ENCODE assay signal across 1 cellular context in the genomic region with DNA sequence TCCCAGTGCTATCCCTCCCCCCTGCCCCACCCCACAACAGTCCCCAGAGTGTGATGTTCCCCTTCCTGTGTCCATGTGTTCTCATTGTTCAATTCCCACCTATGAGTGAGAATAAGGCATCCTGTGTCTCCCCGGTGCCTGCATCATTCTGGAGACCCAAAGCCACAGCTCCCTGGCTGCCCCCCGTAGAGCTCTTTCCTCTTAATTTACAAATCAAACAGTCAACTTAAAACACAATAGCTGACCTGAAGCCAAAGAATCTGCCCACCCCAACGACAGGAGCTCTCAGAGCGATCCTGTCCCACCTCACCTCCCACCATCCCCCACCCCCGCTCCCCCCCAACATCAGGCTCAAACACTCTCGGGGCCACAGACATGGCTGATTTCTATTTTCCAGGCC.
TF ChIP-seq lines count a peak whose summit lies in the region.

No MANE protein-coding gene starts in this region.

TF ChIP-seq in H1, 55 proteins besides CTCF, POLR2A, EP300 and RAD21:
- TF ChIP-seq, protein P1, sequence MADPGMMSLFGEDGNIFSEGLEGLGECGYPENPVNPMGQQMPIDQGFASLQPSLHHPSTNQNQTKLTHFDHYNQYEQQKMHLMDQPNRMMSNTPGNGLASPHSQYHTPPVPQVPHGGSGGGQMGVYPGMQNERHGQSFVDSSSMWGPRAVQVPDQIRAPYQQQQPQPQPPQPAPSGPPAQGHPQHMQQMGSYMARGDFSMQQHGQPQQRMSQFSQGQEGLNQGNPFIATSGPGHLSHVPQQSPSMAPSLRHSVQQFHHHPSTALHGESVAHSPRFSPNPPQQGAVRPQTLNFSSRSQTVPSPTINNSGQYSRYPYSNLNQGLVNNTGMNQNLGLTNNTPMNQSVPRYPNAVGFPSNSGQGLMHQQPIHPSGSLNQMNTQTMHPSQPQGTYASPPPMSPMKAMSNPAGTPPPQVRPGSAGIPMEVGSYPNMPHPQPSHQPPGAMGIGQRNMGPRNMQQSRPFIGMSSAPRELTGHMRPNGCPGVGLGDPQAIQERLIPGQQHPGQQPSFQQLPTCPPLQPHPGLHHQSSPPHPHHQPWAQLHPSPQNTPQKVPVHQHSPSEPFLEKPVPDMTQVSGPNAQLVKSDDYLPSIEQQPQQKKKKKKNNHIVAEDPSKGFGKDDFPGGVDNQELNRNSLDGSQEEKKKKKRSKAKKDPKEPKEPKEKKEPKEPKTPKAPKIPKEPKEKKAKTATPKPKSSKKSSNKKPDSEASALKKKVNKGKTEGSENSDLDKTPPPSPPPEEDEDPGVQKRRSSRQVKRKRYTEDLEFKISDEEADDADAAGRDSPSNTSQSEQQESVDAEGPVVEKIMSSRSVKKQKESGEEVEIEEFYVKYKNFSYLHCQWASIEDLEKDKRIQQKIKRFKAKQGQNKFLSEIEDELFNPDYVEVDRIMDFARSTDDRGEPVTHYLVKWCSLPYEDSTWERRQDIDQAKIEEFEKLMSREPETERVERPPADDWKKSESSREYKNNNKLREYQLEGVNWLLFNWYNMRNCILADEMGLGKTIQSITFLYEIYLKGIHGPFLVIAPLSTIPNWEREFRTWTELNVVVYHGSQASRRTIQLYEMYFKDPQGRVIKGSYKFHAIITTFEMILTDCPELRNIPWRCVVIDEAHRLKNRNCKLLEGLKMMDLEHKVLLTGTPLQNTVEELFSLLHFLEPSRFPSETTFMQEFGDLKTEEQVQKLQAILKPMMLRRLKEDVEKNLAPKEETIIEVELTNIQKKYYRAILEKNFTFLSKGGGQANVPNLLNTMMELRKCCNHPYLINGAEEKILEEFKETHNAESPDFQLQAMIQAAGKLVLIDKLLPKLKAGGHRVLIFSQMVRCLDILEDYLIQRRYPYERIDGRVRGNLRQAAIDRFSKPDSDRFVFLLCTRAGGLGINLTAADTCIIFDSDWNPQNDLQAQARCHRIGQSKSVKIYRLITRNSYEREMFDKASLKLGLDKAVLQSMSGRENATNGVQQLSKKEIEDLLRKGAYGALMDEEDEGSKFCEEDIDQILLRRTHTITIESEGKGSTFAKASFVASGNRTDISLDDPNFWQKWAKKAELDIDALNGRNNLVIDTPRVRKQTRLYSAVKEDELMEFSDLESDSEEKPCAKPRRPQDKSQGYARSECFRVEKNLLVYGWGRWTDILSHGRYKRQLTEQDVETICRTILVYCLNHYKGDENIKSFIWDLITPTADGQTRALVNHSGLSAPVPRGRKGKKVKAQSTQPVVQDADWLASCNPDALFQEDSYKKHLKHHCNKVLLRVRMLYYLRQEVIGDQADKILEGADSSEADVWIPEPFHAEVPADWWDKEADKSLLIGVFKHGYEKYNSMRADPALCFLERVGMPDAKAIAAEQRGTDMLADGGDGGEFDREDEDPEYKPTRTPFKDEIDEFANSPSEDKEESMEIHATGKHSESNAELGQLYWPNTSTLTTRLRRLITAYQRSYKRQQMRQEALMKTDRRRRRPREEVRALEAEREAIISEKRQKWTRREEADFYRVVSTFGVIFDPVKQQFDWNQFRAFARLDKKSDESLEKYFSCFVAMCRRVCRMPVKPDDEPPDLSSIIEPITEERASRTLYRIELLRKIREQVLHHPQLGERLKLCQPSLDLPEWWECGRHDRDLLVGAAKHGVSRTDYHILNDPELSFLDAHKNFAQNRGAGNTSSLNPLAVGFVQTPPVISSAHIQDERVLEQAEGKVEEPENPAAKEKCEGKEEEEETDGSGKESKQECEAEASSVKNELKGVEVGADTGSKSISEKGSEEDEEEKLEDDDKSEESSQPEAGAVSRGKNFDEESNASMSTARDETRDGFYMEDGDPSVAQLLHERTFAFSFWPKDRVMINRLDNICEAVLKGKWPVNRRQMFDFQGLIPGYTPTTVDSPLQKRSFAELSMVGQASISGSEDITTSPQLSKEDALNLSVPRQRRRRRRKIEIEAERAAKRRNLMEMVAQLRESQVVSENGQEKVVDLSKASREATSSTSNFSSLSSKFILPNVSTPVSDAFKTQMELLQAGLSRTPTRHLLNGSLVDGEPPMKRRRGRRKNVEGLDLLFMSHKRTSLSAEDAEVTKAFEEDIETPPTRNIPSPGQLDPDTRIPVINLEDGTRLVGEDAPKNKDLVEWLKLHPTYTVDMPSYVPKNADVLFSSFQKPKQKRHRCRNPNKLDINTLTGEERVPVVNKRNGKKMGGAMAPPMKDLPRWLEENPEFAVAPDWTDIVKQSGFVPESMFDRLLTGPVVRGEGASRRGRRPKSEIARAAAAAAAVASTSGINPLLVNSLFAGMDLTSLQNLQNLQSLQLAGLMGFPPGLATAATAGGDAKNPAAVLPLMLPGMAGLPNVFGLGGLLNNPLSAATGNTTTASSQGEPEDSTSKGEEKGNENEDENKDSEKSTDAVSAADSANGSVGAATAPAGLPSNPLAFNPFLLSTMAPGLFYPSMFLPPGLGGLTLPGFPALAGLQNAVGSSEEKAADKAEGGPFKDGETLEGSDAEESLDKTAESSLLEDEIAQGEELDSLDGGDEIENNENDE (IDR thresholded peaks at IDR 0.05; ENCODE audit: insufficient replicate concordance, low read length): no peak
- TF ChIP-seq, protein P2, sequence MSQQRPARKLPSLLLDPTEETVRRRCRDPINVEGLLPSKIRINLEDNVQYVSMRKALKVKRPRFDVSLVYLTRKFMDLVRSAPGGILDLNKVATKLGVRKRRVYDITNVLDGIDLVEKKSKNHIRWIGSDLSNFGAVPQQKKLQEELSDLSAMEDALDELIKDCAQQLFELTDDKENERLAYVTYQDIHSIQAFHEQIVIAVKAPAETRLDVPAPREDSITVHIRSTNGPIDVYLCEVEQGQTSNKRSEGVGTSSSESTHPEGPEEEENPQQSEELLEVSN (IDR thresholded peaks at IDR 0.05): no peak
- no peak for TF ChIP-seq TEAD4 (IDR thresholded peaks at IDR 0.05; ENCODE audit: low read depth, low read length)
- no peak for TF ChIP-seq SP1 (IDR thresholded peaks at IDR 0.05; ENCODE audit: low read depth, low read length)
- TF ChIP-seq, protein P3, sequence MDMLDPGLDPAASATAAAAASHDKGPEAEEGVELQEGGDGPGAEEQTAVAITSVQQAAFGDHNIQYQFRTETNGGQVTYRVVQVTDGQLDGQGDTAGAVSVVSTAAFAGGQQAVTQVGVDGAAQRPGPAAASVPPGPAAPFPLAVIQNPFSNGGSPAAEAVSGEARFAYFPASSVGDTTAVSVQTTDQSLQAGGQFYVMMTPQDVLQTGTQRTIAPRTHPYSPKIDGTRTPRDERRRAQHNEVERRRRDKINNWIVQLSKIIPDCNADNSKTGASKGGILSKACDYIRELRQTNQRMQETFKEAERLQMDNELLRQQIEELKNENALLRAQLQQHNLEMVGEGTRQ (IDR thresholded peaks at IDR 0.05; ENCODE audit: low read length): no peak
- no peak for TF ChIP-seq ASH2L (IDR thresholded peaks at IDR 0.05; ENCODE audit: low read length)
- no peak for TF ChIP-seq SIN3A (conservative IDR thresholded peaks at IDR 0.05 in 1 of 2, IDR thresholded peaks at IDR 0.05 in 1 of 2; ENCODE audit: low read depth in 1 of 2, low read length in 2 of 2)
- TF ChIP-seq GABPA (IDR thresholded peaks at IDR 0.05; ENCODE audit: borderline replicate concordance, insufficient read depth, low read length): no peak
- TF ChIP-seq MAFK (IDR thresholded peaks at IDR 0.05; ENCODE audit: low read depth, low read length): no peak
- TF ChIP-seq RXRA (IDR thresholded peaks at IDR 0.05; ENCODE audit: insufficient read depth, low read depth, low read length): no peak
